Comparison of ENCODE assay signal across 8 cellular contexts in the genomic region with DNA sequence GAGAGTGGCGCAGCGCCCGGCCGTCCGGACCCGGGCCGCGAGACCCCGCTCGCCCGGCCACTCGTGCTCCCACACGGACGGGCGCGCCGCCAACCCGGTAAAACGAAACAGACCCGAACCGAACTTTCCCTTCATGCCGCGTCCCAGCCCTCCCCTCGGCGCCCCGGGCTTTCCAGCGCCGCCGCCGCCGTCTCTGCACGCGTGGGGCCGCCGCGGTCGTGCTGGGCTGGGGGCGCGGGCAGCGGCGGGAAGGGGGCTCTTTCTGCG. TPM values are rescaled to one million over a fixed set of nuclear protein-coding genes. Genes with fewer than 3 reads are reported as not detected.
A peak's percentile ranks its signal among the peaks of the same experiment; 100 is the strongest.
DNase-seq lines count a peak whose midpoint lies in the region; ATAC-seq and TF ChIP-seq lines count a peak whose summit lies in the region.

No MANE protein-coding gene starts in this region.

- H3K4me3 ChIP-seq in GM12865 (ENCODE audit: low read depth, low read length), result peak overlapping the region; percentile 64
- no peak overlapping the region for H3K4me3 ChIP-seq in KMS-11 (IDR thresholded peaks at IDR 0.05; ENCODE audit: insufficient read depth, low read depth, low read length)
- H3K4me3 ChIP-seq in epithelial cell of proximal tubule (ENCODE audit: low read depth, low read length), result peak overlapping the region; percentile 79
- peak overlapping the region; percentile 87 for H3K4me3 ChIP-seq in ovary

- H3K4me2 ChIP-seq in KMS-11, result peak overlapping the region; percentile 53; the same call in 1 of the 2 replicates

- TF ChIP-seq CTCF in GM12865 (IDR thresholded peaks at IDR 0.05; ENCODE audit: insufficient read depth, low read depth, low read length, missing control alignments), result no peak
- TF ChIP-seq CTCF in KMS-11 (conservative IDR thresholded peaks at IDR 0.05; ENCODE audit: low read depth, low read length), result no peak
- TF ChIP-seq CTCF in epithelial cell of proximal tubule (conservative IDR thresholded peaks at IDR 0.05; ENCODE audit: low read depth, low read length), result no peak
- no peak for TF ChIP-seq CTCF in ovary (IDR thresholded peaks at IDR 0.05)

- H3K9me3 ChIP-seq in ovary, result no peaks in the 10 kb centered on the region

- H3K27ac ChIP-seq in KMS-11, result peak overlapping the region; percentile 95
- H3K27ac ChIP-seq in ovary, result peak overlapping the region; percentile 77 to 96

- H3K79me2 ChIP-seq in KMS-11 (ENCODE audit: insufficient read depth, low read depth), result peaks cover 40% of the 10 kb centered on the region

- H4K20me1 ChIP-seq in KMS-11 (ENCODE audit: insufficient read depth), result no peaks in the 10 kb centered on the region

- TF ChIP-seq POLR2A in ovary (IDR thresholded peaks at IDR 0.05), result no peak

- peak overlapping the region; percentile 95 for H3K9ac ChIP-seq in KMS-11

- ATAC-seq in HG03442 (IDR thresholded peaks at IDR 0.05; ENCODE audit: unreplicated experiment), result no peak
- ATAC-seq in GM18867 (IDR thresholded peaks at IDR 0.05; ENCODE audit: unreplicated experiment), result no peak

- DNase-seq in GM12865 (ENCODE audit: low read depth) (no peak), epithelial cell of proximal tubule (ENCODE audit: low read depth) (no peak), ovary (no peak), AG08395 (ENCODE audit: low spot score) (no peak), NCI-H446 treated with DMSO at 0.1 percent for 48 hours (lab: John Stamatoyannopoulos, UW) (no peak)

- H3K36me3 ChIP-seq in KMS-11 (ENCODE audit: insufficient read depth) (no peaks in the 10 kb centered on the region), ovary (no peaks in the 10 kb centered on the region)

- intact Hi-C loops in ovary (cut with DNase I), result loop anchor here in 1 of 4 donors (5.0 kb wide), 1 partner anchor 135 kb away; the partner anchor contains the start of gene MMAA

- peaks cover 50% of the 10 kb centered on the region for H3K4me1 ChIP-seq in KMS-11 (ENCODE audit: low read depth, poor library complexity, severe bottlenecking)
- peaks cover 2% of the 10 kb centered on the region for H3K4me1 ChIP-seq in ovary (ENCODE audit: insufficient read depth)

- 0% methylated on average over 16 to 42 of the region's 42 CpGs for whole genome bisulfite sequencing in ovary, 3 donors

- no peak for TF ChIP-seq EP300 in ovary (IDR thresholded peaks at IDR 0.05)

- H3K27me3 ChIP-seq in KMS-11 (ENCODE audit: insufficient read depth, low read depth) (no peaks in the 10 kb centered on the region), ovary (no peaks in the 10 kb centered on the region)

- H2AFZ ChIP-seq in KMS-11 (ENCODE audit: low read depth), result peak overlapping the region; percentile 93

RNA-seq across cellular contexts. Expression of gene SMAD1, which starts 0.2 kb away (rescaled TPM):
- total RNA-seq in epithelial cell of proximal tubule (23.4 and 24.3 TPM in 2 replicates), ovary (10 to 100 TPM; 13.6 to 39.5 (median 19.8) TPM)
- 10 to 100 TPM; 14.2 to 27.0 TPM for polyA plus RNA-seq in ovary
